26 cellular contexts compared by ENCODE assay signal in the genomic region with DNA sequence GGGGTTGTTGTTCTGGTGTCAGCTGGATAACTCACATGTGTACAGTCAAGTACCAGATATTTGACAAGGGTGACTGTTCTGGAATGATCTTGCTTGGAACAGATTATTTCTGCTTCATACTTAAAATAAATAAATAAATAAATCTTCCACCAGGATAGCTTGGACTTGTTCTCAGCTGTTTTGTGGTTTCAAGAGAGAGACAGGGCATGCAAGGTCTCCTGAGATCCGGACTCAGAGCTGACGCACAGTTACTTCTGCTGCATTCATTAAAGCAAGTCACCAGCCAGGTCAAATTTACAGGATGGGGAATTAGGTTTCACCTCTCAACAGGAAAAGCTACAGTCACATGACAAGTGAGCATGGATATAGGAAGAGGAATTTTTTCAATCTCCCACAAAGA.
DNase-seq lines count a peak whose midpoint lies in the region; ATAC-seq and TF ChIP-seq lines count a peak whose summit lies in the region.
"Had no signal": no experiment of that assay in that cellular context is flagged by ENCODE, and none has a peak within 500 bp of the region (broad histone marks: within the 10 kb centered on the region; RNA-seq: fewer than 3 reads in every experiment).

No MANE protein-coding gene starts in this region.

- TF ChIP-seq CTCF in foreskin keratinocyte (conservative IDR thresholded peaks at IDR 0.05): no peak

- H3K27me3 ChIP-seq in foreskin keratinocyte: no peaks in the 10 kb centered on the region
- H3K27me3 ChIP-seq: BE2C had no signal

- DNase-seq in DMS53 (lab: John Stamatoyannopoulos, UW) (peak; percentile 8), DMS53 treated with DMSO at 0.1 percent for 48 hours (lab: John Stamatoyannopoulos, UW; ENCODE audit: unreplicated experiment) (no peak), LHCN-M2 (ENCODE audit: low read depth) (peak; percentile 0), foreskin keratinocyte (peak in 1 of 2 donors; percentile 14), non-pigmented ciliary epithelial cell (ENCODE audit: low read depth) (peak; percentile 3), ecto neural progenitor cell (ENCODE audit: low spot score) (no peak)
- no peak for DNase-seq in stimulated activated naive CD4-positive, alpha-beta T cell treated with Interleukin-2 at 50 U/mL for 16 hours (lab: John Stamatoyannopoulos, UW)
- DNase-seq: ACHN; BE2C; CD8-positive, alpha-beta memory T cell; GM23248; H9; Kasumi-1; NCI-H1048; NCI-H1417; NCI-H1694; NCI-H2029 treated with DMSO at 0.1 percent for 48 hours; NCI-H446 treated with DMSO at 0.1 percent for 48 hours; NCI-H526; NCI-H82; NK-92 treated with Interleukin-12 subunit alpha and Interleukin-12 subunit beta, amount 100 ng/mL, for 24 hours; PC-3 had no signal

- peaks cover 2% of the 10 kb centered on the region for H3K4me1 ChIP-seq in foreskin keratinocyte
- H3K4me1 ChIP-seq: BE2C had no signal

- ATAC-seq in foreskin keratinocyte: peak; percentile 25
- no peak for ATAC-seq in GM21619 (IDR thresholded peaks at IDR 0.05; ENCODE audit: unreplicated experiment)
- ATAC-seq: K562, PC-3, SK-N-SH treated with all-trans-retinoic acid at 6 μM for 48 hours had no signal

- H3K27ac ChIP-seq in foreskin keratinocyte: no peak overlapping the region
- H3K27ac ChIP-seq: 22Rv1, GM23248 had no signal

Comparison
In these comparisons a context has a peak if more than half of its experiments do, and no peak if none do; other contexts are left out.
1. DNase-seq: peak in DMS53 (single experiment), LHCN-M2 (single experiment) and non-pigmented ciliary epithelial cell (single experiment); none in DMS53 treated with DMSO at 0.1 percent for 48 hours (single experiment), ecto neural progenitor cell (single experiment) and stimulated activated naive CD4-positive, alpha-beta T cell treated with Interleukin-2 at 50 U/mL for 16 hours (single experiment).